9 cellular contexts compared by ENCODE assay signal in genomic region chr14:102095871-102096568, GRCh38. TPM values are rescaled to one million over a fixed set of nuclear protein-coding genes. Genes with fewer than 3 reads are reported as not detected.
DNase-seq lines count a peak whose midpoint lies in the region; ATAC-seq and TF ChIP-seq lines count a peak whose summit lies in the region.
"Had no signal": no experiment of that assay in that cellular context is flagged by ENCODE, and none has a peak within 500 bp of the region (broad histone marks: within the 10 kb centered on the region; RNA-seq: fewer than 3 reads in every experiment).

No MANE protein-coding gene starts in this region.

- H3K9ac ChIP-seq in OCI-LY3 (ENCODE audit: low read length) (no peak overlapping the region), fibroblast of lung (ENCODE audit: insufficient read depth, low read length) (no peak overlapping the region)

- H3K4me1 ChIP-seq in OCI-LY3 (ENCODE audit: low read length) (peaks cover 20% of the 10 kb centered on the region), fibroblast of lung (ENCODE audit: control insufficient read depth, extremely low read depth, insufficient read depth, low read length) (peaks cover 12% of the 10 kb centered on the region), psoas muscle (peaks cover 10% of the 10 kb centered on the region)
- H3K4me1 ChIP-seq: ascending aorta had no signal

- no peaks in the 10 kb centered on the region for H3K79me2 ChIP-seq in OCI-LY3 (ENCODE audit: low read length)
- no peaks in the 10 kb centered on the region for H3K79me2 ChIP-seq in fibroblast of lung (ENCODE audit: control insufficient read depth, insufficient read depth, low read length)

- 34 to 56% (median 45%) methylated on average over 8 of the region's 8 CpGs for WGBS in psoas muscle, 3 donors

- H3K36me3 ChIP-seq in OCI-LY3 (replicated peaks; ENCODE audit: low read depth, low read length) (no peaks in the 10 kb centered on the region), fibroblast of lung (ENCODE audit: control insufficient read depth, insufficient read depth, low read length) (no peaks in the 10 kb centered on the region), psoas muscle (ENCODE audit: insufficient read depth in 1 of 2, low read depth in 1 of 2) (no peaks in the 10 kb centered on the region)
- H3K36me3 ChIP-seq: ascending aorta had no signal

- H2AFZ ChIP-seq in OCI-LY3 (ENCODE audit: low read depth, low read length): peak overlapping the region; percentile 61
- H2AFZ ChIP-seq in fibroblast of lung (ENCODE audit: low read length): no peak overlapping the region

- H4K20me1 ChIP-seq in OCI-LY3 (ENCODE audit: insufficient read depth, low read length): no peaks in the 10 kb centered on the region
- H4K20me1 ChIP-seq in fibroblast of lung (ENCODE audit: control insufficient read depth, extremely low read depth, insufficient read depth, low read length): no peaks in the 10 kb centered on the region

- H3K27me3 ChIP-seq in OCI-LY3 (ENCODE audit: low read depth, low read length) (no peaks in the 10 kb centered on the region), fibroblast of lung (ENCODE audit: control insufficient read depth, insufficient read depth, low read length) (no peaks in the 10 kb centered on the region), psoas muscle (ENCODE audit: insufficient read depth in 3 of 3, low read length in 2 of 3) (no peaks in the 10 kb centered on the region)
- H3K27me3 ChIP-seq: ascending aorta, heart left ventricle had no signal

- H3K27ac ChIP-seq in OCI-LY3 (ENCODE audit: low read length): no peak overlapping the region
- H3K27ac ChIP-seq in fibroblast of lung (ENCODE audit: insufficient read depth, low read length): no peak overlapping the region
- H3K27ac ChIP-seq in psoas muscle: no peak overlapping the region
- H3K27ac ChIP-seq: ascending aorta, heart left ventricle had no signal

- TF ChIP-seq CTCF in GM12875 (IDR thresholded peaks at IDR 0.05; ENCODE audit: borderline replicate concordance, insufficient read depth, low read depth, low read length) (peak; percentile 20; the same call in 1 of the 2 replicates), OCI-LY3 (IDR thresholded peaks at IDR 0.05; ENCODE audit: low read depth, low read length) (no peak), fibroblast of lung (conservative IDR thresholded peaks at IDR 0.05 in 1 of 2, IDR thresholded peaks at IDR 0.05 in 1 of 2; ENCODE audit: low read depth in 1 of 2, low read length in 2 of 2) (no peak), psoas muscle (IDR thresholded peaks at IDR 0.05) (no peak)

- H3K4me2 ChIP-seq in OCI-LY3 (ENCODE audit: low read length): peak overlapping the region; percentile 58
- peak overlapping the region; percentile 47 for H3K4me2 ChIP-seq in fibroblast of lung (ENCODE audit: extremely low read depth, insufficient read depth, low read length)

- no peaks in the 10 kb centered on the region for H3K9me3 ChIP-seq in OCI-LY3 (ENCODE audit: insufficient read depth, low read length)
- no peaks in the 10 kb centered on the region for H3K9me3 ChIP-seq in fibroblast of lung (ENCODE audit: control insufficient read depth, insufficient read depth, low read depth, low read length)
- no peaks in the 10 kb centered on the region for H3K9me3 ChIP-seq in psoas muscle
- H3K9me3 ChIP-seq: ascending aorta, heart left ventricle had no signal

- ATAC-seq in psoas muscle: peak in 3 of 4 donors; percentile 26 to 37 (median 36)
- ATAC-seq in HG03139 (IDR thresholded peaks at IDR 0.05; ENCODE audit: unreplicated experiment): no peak

- DNase-seq in fibroblast of lung (ENCODE audit: low read depth in 2 of 2) (no peak), psoas muscle (no peak), epidermal melanocyte (ENCODE audit: insufficient read length, low spot score) (no peak)
- DNase-seq in stimulated activated CD4-positive, alpha-beta T cell treated with anti-CD3 and anti-CD28 coated beads, Interleukin-4, amount 100 ng/mL, for 1 hour: no peak

- H3K4me3 ChIP-seq in GM12875 (ENCODE audit: low read depth, low read length) (no peak overlapping the region), OCI-LY3 (ENCODE audit: low read length) (0 out of 2 replicates have a peak overlapping the region, but pooled peaks have one; percentile 23), fibroblast of lung (replicated peaks in 1 of 4; ENCODE audit: control extremely low read depth in 1 of 4, insufficient read depth in 1 of 4, low read depth in 3 of 4, low read length in 4 of 4) (no peak overlapping the region), psoas muscle (no peak overlapping the region)
- H3K4me3 ChIP-seq: ascending aorta, heart left ventricle had no signal

- intact Hi-C loops in psoas muscle (cut with DNase I): loop anchor here (1.0 to 10.0 kb wide), 4 partner anchors 50 to 389 kb away; no protein-coding TSS in a partner anchor

RNA-seq across cellular contexts. Expression of gene HSP90AA1, which starts 9.2 kb away (rescaled TPM):
- total RNA-seq in fibroblast of lung (342 and 430 TPM in 2 replicates), psoas muscle (100 to 1,000 TPM; 398 to 659 (median 540) TPM)
- polyA plus RNA-seq in fibroblast of lung (493 and 775 TPM in 2 replicates), psoas muscle (1,000 to 10,000 TPM in 1 of 3 donors, 100 to 1,000 TPM in 2; 523 to 1,480 (median 614) TPM)
- 420 and 539 TPM in 2 replicates for polyA plus RNA-seq in fibroblast of lung (2012)
- polyA minus RNA-seq in fibroblast of lung (ENCODE audit: low replicate concordance): 56.7 and 74.0 TPM in 2 replicates

RNA-seq across cellular contexts. Expression of gene WDR20, which starts 43.7 kb away (rescaled TPM):
- total RNA-seq in fibroblast of lung (13.4 and 17.8 TPM in 2 replicates), psoas muscle (10 to 100 TPM; 18.3 to 26.8 (median 22.3) TPM)
- polyA plus RNA-seq in fibroblast of lung (16.1 and 17.2 TPM in 2 replicates), psoas muscle (10 to 100 TPM; 11.4 to 20.6 (median 11.9) TPM)
- polyA plus RNA-seq in fibroblast of lung (2012): 15.0 and 16.4 TPM in 2 replicates
- 8.3 and 24.4 TPM in 2 replicates for polyA minus RNA-seq in fibroblast of lung (ENCODE audit: low replicate concordance)
